ENCODE assay signal across 8 cellular contexts in the genomic region with DNA sequence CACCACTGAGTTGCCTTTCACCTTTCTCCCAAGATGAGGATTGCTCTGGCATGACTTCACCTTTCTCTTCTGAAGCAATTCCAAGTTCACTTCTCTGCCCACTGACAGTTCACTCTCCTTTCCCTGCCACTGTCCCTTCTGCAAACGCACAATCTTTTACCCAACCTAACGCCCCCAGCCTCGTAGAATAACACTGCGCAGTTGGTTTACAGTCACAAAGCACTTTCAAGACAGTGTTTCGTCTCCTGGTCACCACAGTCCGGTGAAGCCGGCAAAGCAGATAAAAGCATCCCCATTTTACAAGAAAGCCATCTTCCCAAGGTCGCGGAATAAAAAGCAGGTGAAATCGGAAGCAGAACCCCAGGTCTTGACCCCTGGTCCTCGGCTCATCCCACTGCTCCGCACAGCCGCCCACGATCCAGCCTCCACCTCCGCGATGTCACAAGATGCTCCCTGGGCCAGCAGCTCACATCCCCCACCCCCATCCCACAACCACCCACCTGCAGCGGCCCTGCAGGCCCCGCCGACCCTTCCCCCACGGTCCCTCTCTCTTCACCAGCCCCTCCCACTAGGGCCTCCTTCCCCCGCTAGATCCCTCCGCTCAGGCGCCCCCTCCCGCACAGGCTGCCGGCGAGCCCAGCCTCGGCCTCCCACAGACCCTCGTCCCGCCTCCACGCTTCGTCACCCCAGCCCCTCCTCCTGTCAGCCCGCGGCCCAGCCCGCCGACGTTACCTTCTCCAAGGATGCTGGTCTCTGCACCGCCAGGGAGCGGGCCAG. TPM values are rescaled to one million over a fixed set of nuclear protein-coding genes. Genes with fewer than 3 reads are reported as not detected.
A peak's percentile ranks its signal among the peaks of the same experiment; 100 is the strongest.
DNase-seq lines count a peak whose midpoint lies in the region.

No MANE protein-coding gene starts in this region.

- H3K4me3 Mint-ChIP-seq in activated naive CD4-positive, alpha-beta T cell treated with anti-CD3 and anti-CD28 coated beads for 36 hours: peak overlapping the region; percentile 90

- intact Hi-C loops in activated naive CD4-positive, alpha-beta T cell treated with anti-CD3 and anti-CD28 coated beads for 36 hours (cut with micrococcal nuclease): loop anchor here (1.0 to 5.0 kb wide), 7 partner anchors 15 to 306 kb away; a partner anchor contains a TSS

- no peaks in the 10 kb centered on the region for H3K27me3 Mint-ChIP-seq in activated naive CD4-positive, alpha-beta T cell treated with anti-CD3 and anti-CD28 coated beads for 36 hours (ENCODE audit: low read depth)

- H3K36me3 Mint-ChIP-seq in activated naive CD4-positive, alpha-beta T cell treated with anti-CD3 and anti-CD28 coated beads for 36 hours (ENCODE audit: low read depth): peaks cover 6% of the 10 kb centered on the region

- peaks cover 16% of the 10 kb centered on the region for H3K36me3 ChIP-seq in SJSA1
- H3K36me3 ChIP-seq in subcutaneous abdominal adipose tissue (ENCODE audit: control insufficient read depth in 5 of 5, insufficient read depth in 5 of 5, low read length in 5 of 5): peaks cover 0 to 7% (median 0%) of the 10 kb centered on the region in 5 donors

- peak overlapping the region; percentile 77 for H3K27ac Mint-ChIP-seq in activated naive CD4-positive, alpha-beta T cell treated with anti-CD3 and anti-CD28 coated beads for 36 hours

- no peaks in the 10 kb centered on the region for H3K9me3 Mint-ChIP-seq in activated naive CD4-positive, alpha-beta T cell treated with anti-CD3 and anti-CD28 coated beads for 36 hours

- H3K27ac ChIP-seq in SJSA1 (peak overlapping the region; percentile 72), subcutaneous abdominal adipose tissue (ENCODE audit: low read depth, low read length) (peak overlapping the region; percentile 74)

- H3K4me1 ChIP-seq in SJSA1 (replicated peaks): peaks cover 16% of the 10 kb centered on the region
- peaks cover 6 to 48% (median 36%) of the 10 kb centered on the region in 5 donors for H3K4me1 ChIP-seq in subcutaneous abdominal adipose tissue (ENCODE audit: control insufficient read depth in 5 of 5, insufficient read depth in 5 of 5, low read length in 5 of 5)

- H3K4me3 ChIP-seq in SJSA1 (peak overlapping the region; percentile 95), subcutaneous abdominal adipose tissue (ENCODE audit: low read depth in 1 of 5, low read length in 5 of 5) (peak overlapping the region; percentile 83 to 91 (median 88))

- H3K27me3 ChIP-seq in SJSA1 (replicated peaks): no peaks in the 10 kb centered on the region
- H3K27me3 ChIP-seq in subcutaneous abdominal adipose tissue (ENCODE audit: control insufficient read depth in 5 of 5, insufficient read depth in 4 of 5, low read length in 5 of 5): no peaks in the 10 kb centered on the region

- H3K9ac ChIP-seq in subcutaneous abdominal adipose tissue (ENCODE audit: low read length in 5 of 5): peak overlapping the region; percentile 48 to 81 (median 74)

- H3K9me3 ChIP-seq in SJSA1 (replicated peaks): no peaks in the 10 kb centered on the region
- H3K9me3 ChIP-seq in subcutaneous abdominal adipose tissue (ENCODE audit: control insufficient read depth in 5 of 5, low read length in 5 of 5): no peaks in the 10 kb centered on the region

- CTCF ChIA-PET in activated naive CD4-positive, alpha-beta T cell treated with anti-CD3 and anti-CD28 coated beads for 36 hours (lab: Charles Lee): no interaction called here

- H3K4me1 Mint-ChIP-seq in activated naive CD4-positive, alpha-beta T cell treated with anti-CD3 and anti-CD28 coated beads for 36 hours (ENCODE audit: low read depth): peaks cover 53% of the 10 kb centered on the region

- DNase-seq in ELF-1 (ENCODE audit: low read depth, low spot score) (peak; percentile 92), GOT3 (lab: John Stamatoyannopoulos, UW) (peak; percentile 72), LHCN-M2 (ENCODE audit: low read depth) (peak; percentile 72), SJSA1 (ENCODE audit: low read depth in 1 of 2, low spot score in 2 of 2) (peak; percentile 81 to 92), germinal center (ENCODE audit: low spot score) (peak; percentile 69), non-pigmented ciliary epithelial cell (ENCODE audit: low read depth) (peak; percentile 31)
- peak; percentile 83 for DNase-seq in activated naive CD4-positive, alpha-beta T cell treated with anti-CD3 and anti-CD28 coated beads for 36 hours

RNA-seq across cellular contexts. Expression of a gene that starts 0.6 kb away (rescaled TPM):
- total RNA-seq in LHCN-M2 (2014; rRNA removed): 28.4 and 40.0 TPM in 2 replicates
- polyA plus RNA-seq in LHCN-M2 (2012): 40.6 TPM
- total RNA-seq in SJSA1 (2014; rRNA removed; shearing (Covaris generic)): 24.9 and 29.6 TPM in 2 replicates
- total RNA-seq in activated naive CD4-positive, alpha-beta T cell treated with anti-CD3 and anti-CD28 coated beads for 36 hours: 10 to 100 TPM; 55.0 to 63.7 TPM

RNA-seq across cellular contexts. Expression of a gene that starts 0.8 kb away (rescaled TPM):
- total RNA-seq in LHCN-M2 (2014; rRNA removed): 14.7 and 14.9 TPM in 2 replicates
- 34.8 TPM for polyA plus RNA-seq in LHCN-M2 (2012)
- total RNA-seq in SJSA1 (2014; rRNA removed; shearing (Covaris generic)): 10.4 and 17.2 TPM in 2 replicates
- 10 to 100 TPM; 22.1 to 24.2 TPM for total RNA-seq in activated naive CD4-positive, alpha-beta T cell treated with anti-CD3 and anti-CD28 coated beads for 36 hours

RNA-seq across cellular contexts. Expression of a gene that starts 59.2 kb away (rescaled TPM):
- total RNA-seq in LHCN-M2 (2014; rRNA removed): 46.2 and 50.0 TPM in 2 replicates
- polyA plus RNA-seq in LHCN-M2 (2012): 19.9 TPM
- 49.0 and 53.9 TPM in 2 replicates for total RNA-seq in SJSA1 (2014; rRNA removed; shearing (Covaris generic))
- 10 to 100 TPM; 60.5 to 62.2 TPM for total RNA-seq in activated naive CD4-positive, alpha-beta T cell treated with anti-CD3 and anti-CD28 coated beads for 36 hours

Comparison
In these comparisons a context has a peak if more than half of its experiments do, and no peak if none do; other contexts are left out.
1. Peak in every context shown above with its lines: DNase-seq, H3K4me3 ChIP-seq and H3K27ac ChIP-seq.
2. DNase-seq: peak in every context shown above with its lines; median percentile 92 in ELF-1; 86 in SJSA1; 83 in activated naive CD4-positive, alpha-beta T cell treated with anti-CD3 and anti-CD28 coated beads for 36 hours; 72 in GOT3; 72 in LHCN-M2; 69 in germinal center; 31 in non-pigmented ciliary epithelial cell.